ENCODE assay signal across 9 cellular contexts in genomic region chr1:199272690-199273089, GRCh38.
DNase-seq lines count a peak whose midpoint lies in the region; ATAC-seq, FAIRE-seq and TF ChIP-seq lines count a peak whose summit lies in the region.
"Had no signal": no experiment of that assay in that cellular context is flagged by ENCODE, and none has a peak within 500 bp of the region (broad histone marks: within the 10 kb centered on the region; RNA-seq: fewer than 3 reads in every experiment).

No MANE protein-coding gene starts in this region.

- CTCF ChIA-PET in A549 (lab: Yijun Ruan, JAX) = no interaction called here
- CTCF ChIA-PET in GM12878 (lab: Yijun Ruan, JAX) = interaction anchor here (0.7 kb wide), 1 partner anchor 10 kb away, joined by 3 read pairs; no protein-coding TSS in a partner anchor

- H3K4me2 ChIP-seq in A549 = peak overlapping the region; percentile 53
- H3K4me2 ChIP-seq in GM12878 (ENCODE audit: control insufficient read depth, insufficient read depth) = no peak overlapping the region

- SMC1A ChIA-PET in GM12878 (lab: Charles Lee; ENCODE audit: uncharacterized antibody, unreplicated experiment) = interaction anchor here (1.0 to 2.4 kb wide), 5 partner anchors 10 to 104 kb away, joined by 3 to 10 read pairs (median 3); no protein-coding TSS in a partner anchor

- H2AFZ ChIP-seq in GM12878 (ENCODE audit: control insufficient read depth, low read depth, low read length) = no peak overlapping the region

- RAD21 ChIA-PET in GM12878 (lab: Charles Lee; ENCODE audit: unreplicated experiment) = interaction anchor here (1.6 to 1.8 kb wide), 2 partner anchors 10 to 191 kb away, joined by 3 to 13 read pairs; no protein-coding TSS in a partner anchor

- no peaks in the 10 kb centered on the region for H4K20me1 ChIP-seq in GM12878 (ENCODE audit: control insufficient read depth, insufficient read depth)

- H3K27me3 ChIP-seq in GM12878 (replicated peaks in 1 of 2; ENCODE audit: control insufficient read depth in 2 of 2, insufficient read depth in 2 of 2, low read length in 1 of 2) = no peaks in the 10 kb centered on the region
- no peaks in the 10 kb centered on the region for H3K27me3 ChIP-seq in esophagus squamous epithelium

- WGBS in A549 (ENCODE audit: missing lambda C conversion rate) = 8% methylated on average over 3 of the region's 3 CpGs
- 0% methylated on average over 3 of the region's 3 CpGs for WGBS in GM12878 (ENCODE audit: insufficient coverage, insufficient replicate concordance, low lambda C conversion rate, missing lambda C conversion rate)
- 3 to 4% methylated on average over 3 of the region's 3 CpGs for WGBS in esophagus squamous epithelium, 2 donors

- POLR2A ChIA-PET in A549 (lab: Yijun Ruan, JAX) = no interaction called here
- POLR2A ChIA-PET in GM12878 (lab: Charles Lee) = no interaction called here

- H3K4me3 ChIP-seq in A549 (no peak overlapping the region), GM12878 (no peak overlapping the region), esophagus squamous epithelium (no peak overlapping the region)

- H3K4me1 ChIP-seq in A549 (peaks cover 16% of the 10 kb centered on the region), GM12878 (ENCODE audit: control insufficient read depth, insufficient read depth, low read length) (peaks cover 5% of the 10 kb centered on the region; the same call in 1 of the 2 replicates), esophagus squamous epithelium (no peaks in the 10 kb centered on the region)

- H3K27ac ChIP-seq in A549 (no peak overlapping the region), GM12878 (ENCODE audit: control insufficient read depth, insufficient read depth) (no peak overlapping the region), esophagus squamous epithelium (no peak overlapping the region)

- in situ Hi-C loops in GM12878 (cut with MboI) = no loop called here

- H3K36me3 ChIP-seq in GM12878 (ENCODE audit: control insufficient read depth in 2 of 2, insufficient read depth in 2 of 2, low read length in 1 of 2) (no peaks in the 10 kb centered on the region), esophagus squamous epithelium (no peaks in the 10 kb centered on the region)

- ATAC-seq in A549 (peak; percentile 60 to 62; a peak in 3 of 6 replicates), HG03378 (IDR thresholded peaks at IDR 0.05; ENCODE audit: unreplicated experiment) (peak; percentile 92), GM12878 (peak; percentile 91)

- no peaks in the 10 kb centered on the region for H3K79me2 ChIP-seq in GM12878 (ENCODE audit: control insufficient read depth, insufficient read depth, low read length)

- DNase-seq in A549 (ENCODE audit: low read depth in 1 of 2, low spot score in 1 of 2) (peak; percentile 12 to 22), GM19239 (ENCODE audit: insufficient read length, low spot score) (no peak), GM12878 (ENCODE audit: low read depth, low spot score) (peak; percentile 54), non-pigmented ciliary epithelial cell (ENCODE audit: low read depth) (peak; percentile 90), esophagus squamous epithelium (lab: John Stamatoyannopoulos, UW) (no peak), NCI-H1048 (lab: John Stamatoyannopoulos, UW) (no peak), NOMO-1 treated with DMSO at 0.1 percent for 48 hours (lab: John Stamatoyannopoulos, UW; ENCODE audit: unreplicated experiment) (no peak)

- H3K9me3 ChIP-seq in A549 = no peaks in the 10 kb centered on the region
- H3K9me3 ChIP-seq in GM12878 (replicated peaks; ENCODE audit: control insufficient read depth, insufficient read depth, low read length) = no peaks in the 10 kb centered on the region; the same call in 2 of the 3 replicates
- no peaks in the 10 kb centered on the region for H3K9me3 ChIP-seq in esophagus squamous epithelium

- TF ChIP-seq CTCF in A549 (IDR thresholded peaks at IDR 0.05) (no peak), GM12878 (IDR thresholded peaks at IDR 0.05 in 2 of 3, conservative IDR thresholded peaks at IDR 0.05 in 1 of 3; ENCODE audit: control insufficient read depth in 2 of 3, extremely low read depth in 1 of 3, insufficient read depth in 1 of 3, low read depth in 3 of 3, low read length in 3 of 3) (no peak), esophagus squamous epithelium (IDR thresholded peaks at IDR 0.05) (no peak)

- 0 out of 5 replicates have a peak, but pooled peaks of 1 of the 2 experiments have one; percentile 19 for TF ChIP-seq EP300 in A549 (IDR thresholded peaks at IDR 0.05)
- peak; percentile 33 to 57; a peak in 2 of 4 replicates for TF ChIP-seq EP300 in GM12878 (IDR thresholded peaks at IDR 0.05; ENCODE audit: borderline replicate concordance in 1 of 2, control insufficient read depth in 1 of 2, low read depth in 2 of 2, low read length in 2 of 2)

- TF ChIP-seq POLR2A in A549 (IDR thresholded peaks at IDR 0.05; ENCODE audit: low read length) (no peak), GM12878 (IDR thresholded peaks at IDR 0.05; ENCODE audit: low read depth, low read length) (no peak), esophagus squamous epithelium (IDR thresholded peaks at IDR 0.05) (no peak)

- intact Hi-C loops in GM12878 (cut with micrococcal nuclease; ENCODE audit: unreplicated experiment) (loop anchor here (5.0 kb wide), 2 partner anchors 100 to 130 kb away; no protein-coding TSS in a partner anchor), esophagus squamous epithelium (cut with DNase I) (no loop called here)

- no peak overlapping the region for H3K9ac ChIP-seq in GM12878 (ENCODE audit: control insufficient read depth, insufficient read depth, low read length)

- TF ChIP-seq RAD21 in A549 (conservative IDR thresholded peaks at IDR 0.05 in 1 of 2, IDR thresholded peaks at IDR 0.05 in 1 of 2) (no peak), GM12878 (IDR thresholded peaks at IDR 0.05; ENCODE audit: insufficient read depth, low read depth, low read length) (no peak)

- no peak for FAIRE-seq in A549 (lab: Jason Lieb, UNC)
- peak; percentile 61 for FAIRE-seq in GM19239 (lab: Jason Lieb, UNC)
- FAIRE-seq in GM12878 (lab: Jason Lieb, UNC) = no peak
- FAIRE-seq: G401.6 had no signal

- BruUV-seq in GM12878 (replicated peaks; lab: Mats Ljungman, UMichigan) = no TSS peak

TF ChIP-seq in A549, 52 proteins besides CTCF, POLR2A, EP300 and RAD21:
- no peak for TF ChIP-seq MAFK (IDR thresholded peaks at IDR 0.05; ENCODE audit: partially characterized antibody)
- no peak for TF ChIP-seq JUN (IDR thresholded peaks at IDR 0.05)
- TF ChIP-seq JUNB (IDR thresholded peaks at IDR 0.05) = peak; percentile 28; the same call in 1 of the 2 replicates

TF ChIP-seq in GM12878, 131 proteins besides CTCF, POLR2A, EP300 and RAD21 (continues in another document):
- TF ChIP-seq FOXK2 (IDR thresholded peaks at IDR 0.05) (no peak), GATAD2B (conservative IDR thresholded peaks at IDR 0.05; ENCODE audit: low read depth) (no peak), RUNX3 (IDR thresholded peaks at IDR 0.05; ENCODE audit: low read length) (peak; percentile 92), FOXM1 (IDR thresholded peaks at IDR 0.05; ENCODE audit: low read depth, low read length) (peak; percentile 94; the same call in 1 of the 2 replicates), SRF (IDR thresholded peaks at IDR 0.05; ENCODE audit: low read depth in 2 of 2, low read length in 2 of 2) (peak in 1 of 2 experiments; percentile 80; a peak in 2 of 4 replicates), PAX8 (IDR thresholded peaks at IDR 0.05) (no peak), TCF3 (IDR thresholded peaks at IDR 0.05; ENCODE audit: borderline replicate concordance, insufficient read depth, low read depth, low read length) (no peak), TBL1XR1 (IDR thresholded peaks at IDR 0.05; ENCODE audit: low read depth, low read length) (no peak), CEBPB (IDR thresholded peaks at IDR 0.05; ENCODE audit: borderline replicate concordance in 1 of 2, low read depth in 2 of 2, low read length in 2 of 2) (peak in 1 of 2 experiments; percentile 80; a peak in 1 of 4 replicates), ATF2 (IDR thresholded peaks at IDR 0.05; ENCODE audit: low read length) (peak; percentile 87), MEF2A (IDR thresholded peaks at IDR 0.05; ENCODE audit: insufficient read depth, low read depth, low read length) (peak; percentile 84), SUPT20H (IDR thresholded peaks at IDR 0.05; ENCODE audit: borderline replicate concordance, control insufficient read depth, low read depth, low read length) (no peak), GABPA (IDR thresholded peaks at IDR 0.05; ENCODE audit: low read depth) (peak; percentile 61; the same call in 1 of the 2 replicates), IKZF1 (conservative IDR thresholded peaks at IDR 0.05) (peak; percentile 51; the same call in 1 of the 2 replicates), CREM (IDR thresholded peaks at IDR 0.05; ENCODE audit: low read depth) (peak; percentile 76; the same call in 1 of the 2 replicates), ETV6 (conservative IDR thresholded peaks at IDR 0.05 in 1 of 2, IDR thresholded peaks at IDR 0.05 in 1 of 2; ENCODE audit: borderline replicate concordance in 1 of 2, low read depth in 1 of 2) (peak in 1 of 2 experiments; percentile 75; a peak in 1 of 4 replicates), MTA3 (IDR thresholded peaks at IDR 0.05; ENCODE audit: borderline replicate concordance, low read length) (peak; percentile 75; the same call in 1 of the 2 replicates), LARP7 (IDR thresholded peaks at IDR 0.05) (no peak), BHLHE40 (IDR thresholded peaks at IDR 0.05; ENCODE audit: borderline replicate concordance in 1 of 2, low read depth in 2 of 2, low read length in 1 of 2) (0 out of 4 replicates have a peak, but pooled peaks of 1 of the 2 experiments have one; percentile 14), IKZF2 (IDR thresholded peaks at IDR 0.05) (peak in 1 of 2 experiments; percentile 62; a peak in 3 of 4 replicates), ZBED1 (IDR thresholded peaks at IDR 0.05; ENCODE audit: borderline replicate concordance) (peak; percentile 89; the same call in 1 of the 2 replicates), BACH1 (IDR thresholded peaks at IDR 0.05; ENCODE audit: borderline replicate concordance) (no peak), SPI1 (IDR thresholded peaks at IDR 0.05; ENCODE audit: borderline replicate concordance, insufficient read depth, low read depth, low read length) (no peak), RCOR1 (conservative IDR thresholded peaks at IDR 0.05; ENCODE audit: low read depth, low read length) (no peak), RAD51 (IDR thresholded peaks at IDR 0.05) (no peak)

Comparison
In these comparisons a context has a peak if more than half of its experiments do, and no peak if none do; other contexts are left out.
1. DNase-seq: peak in A549 (2 of 2), GM12878 (single experiment) and non-pigmented ciliary epithelial cell (single experiment); none in GM19239 (single experiment), esophagus squamous epithelium (single experiment), NCI-H1048 (single experiment) and NOMO-1 treated with DMSO at 0.1 percent for 48 hours (single experiment).
2. Of the 24 proteins assayed by ChIP-seq in both GM12878 and A549: peak only in GM12878: BCL3, ELK1 and RFX5; only in A549: none; in both: JUNB; in neither: 17; mixed calls (peak in some experiments, not most) for 3.
3. Peak in every context shown above with its lines, with median percentiles within 50 percentile points of each other: ATAC-seq.